In genomic region chr17:18634550-18635263, GRCh38 we compare ENCODE assay signal across 9 cellular contexts. TPM values are rescaled to one million over a fixed set of nuclear protein-coding genes. Genes with fewer than 3 reads are reported as not detected.
A peak's percentile ranks its signal among the peaks of the same experiment; 100 is the strongest.
DNase-seq lines count a peak whose midpoint lies in the region; ATAC-seq and TF ChIP-seq lines count a peak whose summit lies in the region.
"Not testable (repeated sequence)": the region's sequence is repeated elsewhere in the genome, so short reads cannot be mapped to it uniquely, and the experiment has no call there.
"Had no signal": no experiment of that assay in that cellular context is flagged by ENCODE, and none has a peak within 500 bp of the region (broad histone marks: within the 10 kb centered on the region; RNA-seq: fewer than 3 reads in every experiment).

No MANE protein-coding gene starts in this region.

- H3K9me3 Mint-ChIP-seq in T-helper 1 cell treated with Interleukin-12 subunit alpha and Interleukin-12 subunit beta and Interleukin-4 antibody, amounts not matched to agents 30 μg/mL and 1 μg/mL, for 36 hours; activated naive CD8-positive, alpha-beta T cell (ENCODE audit: low read depth); effector memory CD8-positive, alpha-beta T cell; natural killer cell treated with Interleukin-12 subunit alpha and Interleukin-12 subunit beta and Interleukin-15 and Interleukin-18, amount 100 ng/mL, for 72 hours; stimulated activated effector memory CD8-positive, alpha-beta T cell treated with anti-CD3 and anti-CD28 coated beads, Interleukin-12 subunit alpha, Interleukin-12 subunit beta, amount 100 ng/mL, for 72 hours: not testable (repeated sequence)

- H3K36me3 ChIP-seq in A673 (ENCODE audit: insufficient read depth, low read length, poor library complexity, severe bottlenecking): not testable (repeated sequence)

- peaks cover 19% of the 10 kb centered on the region for H3K27me3 Mint-ChIP-seq in T-helper 1 cell treated with Interleukin-12 subunit alpha and Interleukin-12 subunit beta and Interleukin-4 antibody, amounts not matched to agents 30 μg/mL and 1 μg/mL, for 36 hours (ENCODE audit: low read depth)
- H3K27me3 Mint-ChIP-seq in activated naive CD8-positive, alpha-beta T cell; natural killer cell treated with Interleukin-12 subunit alpha and Interleukin-12 subunit beta and Interleukin-15 and Interleukin-18, amount 100 ng/mL, for 72 hours: not testable (repeated sequence)
- peaks cover 26 to 29% of the 10 kb centered on the region in 2 donors for H3K27me3 Mint-ChIP-seq in effector memory CD8-positive, alpha-beta T cell

- H3K36me3 Mint-ChIP-seq in T-helper 1 cell treated with Interleukin-12 subunit alpha and Interleukin-12 subunit beta and Interleukin-4 antibody, amounts not matched to agents 30 μg/mL and 1 μg/mL, for 36 hours (ENCODE audit: low read depth); activated naive CD8-positive, alpha-beta T cell; effector memory CD8-positive, alpha-beta T cell (ENCODE audit: insufficient read depth); natural killer cell treated with Interleukin-12 subunit alpha and Interleukin-12 subunit beta and Interleukin-15 and Interleukin-18, amount 100 ng/mL, for 72 hours; stimulated activated effector memory CD8-positive, alpha-beta T cell treated with anti-CD3 and anti-CD28 coated beads, Interleukin-12 subunit alpha, Interleukin-12 subunit beta, amount 100 ng/mL, for 72 hours: not testable (repeated sequence)

- not testable (repeated sequence) for H3K27me3 ChIP-seq in A673 (replicated peaks; ENCODE audit: insufficient read depth, low read depth, low read length, poor library complexity); right cardiac atrium (ENCODE audit: control insufficient read depth, insufficient read depth)

- not testable (repeated sequence) for DNase-seq in A673 (ENCODE audit: low spot score); GM12865 (ENCODE audit: low read depth); effector memory CD8-positive, alpha-beta T cell; stimulated activated effector memory CD8-positive, alpha-beta T cell treated with anti-CD3 and anti-CD28 coated beads, Interleukin-12 subunit alpha, Interleukin-12 subunit beta, amount 100 ng/mL, for 72 hours (ENCODE audit: low spot score in 2 of 2)
- DNase-seq in right cardiac atrium: peak in 1 of 3 donors; percentile 54
- DNase-seq in natural killer cell treated with Interleukin-12 subunit alpha and Interleukin-12 subunit beta and Interleukin-15 and Interleukin-18, amount 100 ng/mL, for 72 hours (ENCODE audit: low spot score): peak; percentile 49

- POLR2A ChIA-PET in A673 (lab: Charles Lee; ENCODE audit: low non-redundant PET): not testable (repeated sequence)

- not testable (repeated sequence) for H3K27ac ChIP-seq in A673 (ENCODE audit: low read depth, low read length, poor library complexity, severe bottlenecking); right cardiac atrium (ENCODE audit: low read length)

- not testable (repeated sequence) for TF ChIP-seq CTCF in A673 (conservative IDR thresholded peaks at IDR 0.05; ENCODE audit: low read depth, low read length); GM12865 (IDR thresholded peaks at IDR 0.05; ENCODE audit: insufficient read depth, low read depth, low read length, missing control alignments)

- ATAC-seq in effector memory CD8-positive, alpha-beta T cell (replicated peaks): peak; percentile 14
- ATAC-seq in right cardiac atrium: peak; percentile 36 to 53
- peak; percentile 24 to 65 for ATAC-seq in natural killer cell treated with Interleukin-12 subunit alpha and Interleukin-12 subunit beta and Interleukin-15 and Interleukin-18, amount 100 ng/mL, for 72 hours
- ATAC-seq in stimulated activated effector memory CD8-positive, alpha-beta T cell treated with anti-CD3 and anti-CD28 coated beads, Interleukin-12 subunit alpha, Interleukin-12 subunit beta, amount 100 ng/mL, for 72 hours: peak; percentile 48

- H3K4me1 Mint-ChIP-seq in T-helper 1 cell treated with Interleukin-12 subunit alpha and Interleukin-12 subunit beta and Interleukin-4 antibody, amounts not matched to agents 30 μg/mL and 1 μg/mL, for 36 hours (ENCODE audit: low read depth); activated naive CD8-positive, alpha-beta T cell (ENCODE audit: low read depth); effector memory CD8-positive, alpha-beta T cell (ENCODE audit: low read depth in 2 of 2); natural killer cell treated with Interleukin-12 subunit alpha and Interleukin-12 subunit beta and Interleukin-15 and Interleukin-18, amount 100 ng/mL, for 72 hours (ENCODE audit: low read depth in 2 of 2); stimulated activated effector memory CD8-positive, alpha-beta T cell treated with anti-CD3 and anti-CD28 coated beads, Interleukin-12 subunit alpha, Interleukin-12 subunit beta, amount 100 ng/mL, for 72 hours: not testable (repeated sequence)

- CTCF ChIA-PET in A673 (lab: Charles Lee): not testable (repeated sequence)

- peak overlapping the region; percentile 21 for H3K4me3 ChIP-seq in A673 (ENCODE audit: low read depth, low read length, poor library complexity, severe bottlenecking)
- H3K4me3 ChIP-seq in GM12865 (ENCODE audit: low read depth, low read length): peak overlapping the region; percentile 22; the same call in 1 of the 2 replicates
- peak overlapping the region; percentile 23 for H3K4me3 ChIP-seq in right cardiac atrium (ENCODE audit: low read length)

- H3K4me1 ChIP-seq in A673 (ENCODE audit: insufficient read depth, low read length, poor library complexity, severe bottlenecking); right cardiac atrium (ENCODE audit: control insufficient read depth, insufficient read depth, low read length): not testable (repeated sequence)

- H3K4me3 Mint-ChIP-seq in T-helper 1 cell treated with Interleukin-12 subunit alpha and Interleukin-12 subunit beta and Interleukin-4 antibody, amounts not matched to agents 30 μg/mL and 1 μg/mL, for 36 hours: peak overlapping the region; percentile 65
- H3K4me3 Mint-ChIP-seq in activated naive CD8-positive, alpha-beta T cell: peak overlapping the region; percentile 82
- peak overlapping the region in 1 of 2 donors; percentile 29 for H3K4me3 Mint-ChIP-seq in effector memory CD8-positive, alpha-beta T cell
- H3K4me3 Mint-ChIP-seq in natural killer cell treated with Interleukin-12 subunit alpha and Interleukin-12 subunit beta and Interleukin-15 and Interleukin-18, amount 100 ng/mL, for 72 hours: not testable (repeated sequence)
- H3K4me3 Mint-ChIP-seq in stimulated activated effector memory CD8-positive, alpha-beta T cell treated with anti-CD3 and anti-CD28 coated beads, Interleukin-12 subunit alpha, Interleukin-12 subunit beta, amount 100 ng/mL, for 72 hours: peak overlapping the region; percentile 3

- WGBS in right cardiac atrium: 9% methylated on average over 56 of the region's 56 CpGs

- H3K9me3 ChIP-seq in A673 (ENCODE audit: low read depth, low read length, poor library complexity, severe bottlenecking); right cardiac atrium (ENCODE audit: control insufficient read depth, low read length): not testable (repeated sequence)

- not testable (repeated sequence) for H3K27ac Mint-ChIP-seq in T-helper 1 cell treated with Interleukin-12 subunit alpha and Interleukin-12 subunit beta and Interleukin-4 antibody, amounts not matched to agents 30 μg/mL and 1 μg/mL, for 36 hours; activated naive CD8-positive, alpha-beta T cell; effector memory CD8-positive, alpha-beta T cell; natural killer cell treated with Interleukin-12 subunit alpha and Interleukin-12 subunit beta and Interleukin-15 and Interleukin-18, amount 100 ng/mL, for 72 hours; stimulated activated effector memory CD8-positive, alpha-beta T cell treated with anti-CD3 and anti-CD28 coated beads, Interleukin-12 subunit alpha, Interleukin-12 subunit beta, amount 100 ng/mL, for 72 hours

- BruUV-seq in A673 (replicated peaks; lab: Mats Ljungman, UMichigan): not testable (repeated sequence)

- intact Hi-C loops in A673 (cut with micrococcal nuclease; ENCODE audit: unreplicated experiment); right cardiac atrium (cut with DNase I): not testable (repeated sequence)

RNA-seq across cellular contexts. Expression of gene TBC1D28, which starts 9.5 kb away (rescaled TPM):
- total RNA-seq in A673 (2021) (not detected in 2 replicates), right cardiac atrium (not detected)
- not detected for polyA plus RNA-seq in right cardiac atrium
- not detected for total RNA-seq in natural killer cell treated with Interleukin-12 subunit alpha and Interleukin-12 subunit beta and Interleukin-15 and Interleukin-18, amount 100 ng/mL, for 72 hours
- total RNA-seq: SK-MEL-5 had no signal

RNA-seq across cellular contexts. Expression of gene FOXO3B, which starts 47.4 kb away (rescaled TPM):
- total RNA-seq in A673 (2021) (10.3 and 11.1 TPM in 2 replicates), right cardiac atrium (1 to 10 TPM; 1.6 to 2.5 (median 2.0) TPM)
- 0.59 TPM for polyA plus RNA-seq in right cardiac atrium
- total RNA-seq in natural killer cell treated with Interleukin-12 subunit alpha and Interleukin-12 subunit beta and Interleukin-15 and Interleukin-18, amount 100 ng/mL, for 72 hours: 1 to 10 TPM; 3.8 to 9.6 TPM
